ENCODE assay signal across 28 cellular contexts in genomic region chr1:61749574-61749973, GRCh38.
"Had no signal": no experiment of that assay in that cellular context is flagged by ENCODE, and none has a peak within 500 bp of the region (broad histone marks: within the 10 kb centered on the region; RNA-seq: fewer than 3 reads in every experiment).

No MANE protein-coding gene starts in this region.

- H3K27ac Mint-ChIP-seq: natural killer cell; nephron progenitor cell; neural progenitor cell; stimulated activated effector memory CD8-positive, alpha-beta T cell treated with anti-CD3 and anti-CD28 coated beads, Interleukin-12 subunit alpha, Interleukin-12 subunit beta, amount 100 ng/mL, for 72 hours; stimulated activated naive CD8-positive, alpha-beta T cell treated with anti-CD3 and anti-CD28 coated beads, Interleukin-15, Interleukin-2, amounts not matched to agents 100 ng/mL and 50 ng/mL, for 24 hours; type B pancreatic cell had no signal

- ATAC-seq: left colon; left lung; lower lobe of right lung; natural killer cell; stimulated activated effector memory CD8-positive, alpha-beta T cell treated with anti-CD3 and anti-CD28 coated beads, Interleukin-12 subunit alpha, Interleukin-12 subunit beta, amount 100 ng/mL, for 72 hours had no signal

- H3K27me3 Mint-ChIP-seq: naive B cell; progenitor cell of endocrine pancreas; stimulated activated naive CD8-positive, alpha-beta T cell treated with anti-CD3 and anti-CD28 coated beads, Interleukin-15, Interleukin-2, amounts not matched to agents 100 ng/mL and 50 ng/mL, for 24 hours; type B pancreatic cell had no signal

- H3K36me3 Mint-ChIP-seq: naive B cell; natural killer cell; neural progenitor cell; stimulated activated effector memory CD8-positive, alpha-beta T cell treated with anti-CD3 and anti-CD28 coated beads, Interleukin-12 subunit alpha, Interleukin-12 subunit beta, amount 100 ng/mL, for 72 hours; type B pancreatic cell had no signal

- H3K9me3 ChIP-seq: left lung, lower lobe of right lung, neutrophil, ovary, right atrium auricular region, sigmoid colon, spleen, suprapubic skin, thoracic aorta, tibial artery, uterus had no signal

- H3K4me3 ChIP-seq: left lung, lower lobe of right lung, neural progenitor cell, ovary, right atrium auricular region, sigmoid colon, spleen, suprapubic skin, thoracic aorta, tibial artery, uterus had no signal

- H3K9me3 Mint-ChIP-seq: naive B cell; natural killer cell; nephron progenitor cell; neural progenitor cell; stimulated activated effector memory CD8-positive, alpha-beta T cell treated with anti-CD3 and anti-CD28 coated beads, Interleukin-12 subunit alpha, Interleukin-12 subunit beta, amount 100 ng/mL, for 72 hours; stimulated activated naive CD8-positive, alpha-beta T cell treated with anti-CD3 and anti-CD28 coated beads, Interleukin-15, Interleukin-2, amounts not matched to agents 100 ng/mL and 50 ng/mL, for 24 hours; type B pancreatic cell had no signal

- H3K4me3 Mint-ChIP-seq: naive B cell; natural killer cell; nephron progenitor cell; neural progenitor cell; stimulated activated effector memory CD8-positive, alpha-beta T cell treated with anti-CD3 and anti-CD28 coated beads, Interleukin-12 subunit alpha, Interleukin-12 subunit beta, amount 100 ng/mL, for 72 hours; stimulated activated naive CD8-positive, alpha-beta T cell treated with anti-CD3 and anti-CD28 coated beads, Interleukin-15, Interleukin-2, amounts not matched to agents 100 ng/mL and 50 ng/mL, for 24 hours; type B pancreatic cell had no signal

- H3K36me3 ChIP-seq: left lung, lower lobe of right lung, neural progenitor cell, neutrophil, ovary, right atrium auricular region, sigmoid colon, spleen, suprapubic skin, thoracic aorta, tibial artery, uterus had no signal

- H3K4me1 Mint-ChIP-seq: nephron progenitor cell had no signal

- H3K27ac ChIP-seq: left lung, lower lobe of right lung, neural progenitor cell, neutrophil, ovary, right atrium auricular region, sigmoid colon, spleen, suprapubic skin, thoracic aorta, tibial artery, uterus had no signal

- DNase-seq: hippocampal formation; kidney glomerular epithelial cell; left colon; left lung; lower lobe of right lung; mammary epithelial cell; mesenchymal stem cell; naive B cell; natural killer cell; nephron progenitor cell; occipital lobe; ovary; sigmoid colon; small intestine; spleen; stimulated activated CD4-positive, alpha-beta T cell treated with anti-CD3 and anti-CD28 coated beads, Interleukin-4, amount 100 ng/mL, for 24 hours; stimulated activated naive CD4-positive, alpha-beta T cell; tibial artery; uterus had no signal
